In the genomic region with DNA sequence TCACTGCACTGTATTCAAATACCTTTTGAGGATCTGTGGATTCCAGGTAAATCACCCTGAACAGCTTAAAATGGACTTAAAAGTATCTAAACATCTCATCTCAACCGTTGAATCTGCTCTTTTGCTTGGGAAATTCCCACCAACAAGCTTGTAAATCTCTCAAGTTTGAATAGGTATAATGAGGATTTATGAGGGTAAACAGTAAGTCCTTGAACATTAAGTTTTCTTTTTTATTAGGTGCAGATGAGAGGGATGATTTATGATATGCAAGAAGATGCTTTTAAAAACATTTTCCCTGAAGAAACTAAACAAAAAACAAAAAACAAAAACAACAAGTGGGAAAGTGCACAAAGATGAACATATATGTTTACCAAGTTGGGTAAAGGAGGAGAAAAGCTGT, we compare ENCODE assay signal across 21 cellular contexts.
"Had no signal": no experiment of that assay in that cellular context is flagged by ENCODE, and none has a peak within 500 bp of the region (broad histone marks: within the 10 kb centered on the region; RNA-seq: fewer than 3 reads in every experiment).

No MANE protein-coding gene starts in this region.

- H3K27ac Mint-ChIP-seq: activated CD4-positive, alpha-beta T cell treated with anti-CD3 and anti-CD28 coated beads, Interleukin-2, amount 10 ng/mL, durations not matched to agents 24 days and 14 days; activated CD8-positive, alpha-beta memory T cell treated with anti-CD3 and anti-CD28 coated beads, Interleukin-2, amount 10 ng/mL, durations not matched to agents 7 days and 5 days; activated CD8-positive, alpha-beta T cell treated with anti-CD3 and anti-CD28 coated beads for 36 hours; activated naive CD4-positive, alpha-beta T cell treated with anti-CD3 and anti-CD28 coated beads, Interleukin-2, amount 10 ng/mL, durations not matched to agents 7 days and 5 days; memory B cell; nephron progenitor cell had no signal

- DNase-seq: activated CD4-positive, alpha-beta T cell treated with anti-CD3 and anti-CD28 coated beads, Interleukin-2, amount 10 ng/mL, durations not matched to agents 24 days and 14 days; activated CD8-positive, alpha-beta memory T cell treated with anti-CD3 and anti-CD28 coated beads, Interleukin-2, amount 10 ng/mL, durations not matched to agents 7 days and 5 days; activated CD8-positive, alpha-beta T cell treated with anti-CD3 and anti-CD28 coated beads for 36 hours; activated effector memory CD4-positive, alpha-beta T cell treated with anti-CD3 and anti-CD28 coated beads, Interleukin-2, amount 50 U/mL, for 16 hours; activated naive CD4-positive, alpha-beta T cell treated with anti-CD3 and anti-CD28 coated beads, Interleukin-2, amount 10 ng/mL, durations not matched to agents 7 days and 5 days; activated T-cell treated with anti-CD3 and anti-CD28 coated beads for 4 hours; amygdala; colonic mucosa; dorsolateral prefrontal cortex; esophagus squamous epithelium; head of caudate nucleus; left cardiac atrium; nephron progenitor cell; pancreas; psoas muscle; stimulated activated CD4-positive, alpha-beta T cell treated with anti-CD3 and anti-CD28 coated beads, Interleukin-4, amount 100 ng/mL, for 24 hours; stimulated activated naive CD4-positive, alpha-beta T cell treated with Interleukin-2 at 50 U/mL for 16 hours; upper lobe of left lung had no signal

- H3K4me1 Mint-ChIP-seq: activated CD4-positive, alpha-beta T cell treated with anti-CD3 and anti-CD28 coated beads, Interleukin-2, amount 10 ng/mL, durations not matched to agents 24 days and 14 days; activated CD8-positive, alpha-beta memory T cell treated with anti-CD3 and anti-CD28 coated beads, Interleukin-2, amount 10 ng/mL, durations not matched to agents 7 days and 5 days; activated naive CD4-positive, alpha-beta T cell treated with anti-CD3 and anti-CD28 coated beads, Interleukin-2, amount 10 ng/mL, durations not matched to agents 7 days and 5 days; memory B cell had no signal

- H3K9me3 ChIP-seq: colonic mucosa, esophagus squamous epithelium, gastroesophageal sphincter, pancreas, psoas muscle, right atrium auricular region, upper lobe of left lung had no signal

- H3K36me3 ChIP-seq: colonic mucosa, esophagus squamous epithelium, gastroesophageal sphincter, pancreas, right atrium auricular region, upper lobe of left lung had no signal

- H3K36me3 Mint-ChIP-seq: activated CD8-positive, alpha-beta memory T cell treated with anti-CD3 and anti-CD28 coated beads, Interleukin-2, amount 10 ng/mL, durations not matched to agents 7 days and 5 days; activated naive CD4-positive, alpha-beta T cell treated with anti-CD3 and anti-CD28 coated beads, Interleukin-2, amount 10 ng/mL, durations not matched to agents 7 days and 5 days; memory B cell had no signal

- H3K4me1 ChIP-seq: colonic mucosa, esophagus squamous epithelium, gastroesophageal sphincter, pancreas, psoas muscle, right atrium auricular region, upper lobe of left lung had no signal

- ATAC-seq: activated CD8-positive, alpha-beta memory T cell treated with anti-CD3 and anti-CD28 coated beads, Interleukin-2, amount 10 ng/mL, durations not matched to agents 7 days and 5 days; activated CD8-positive, alpha-beta T cell treated with anti-CD3 and anti-CD28 coated beads for 36 hours; gastroesophageal sphincter; left cardiac atrium; pancreas; psoas muscle had no signal

- H3K4me3 Mint-ChIP-seq: activated CD4-positive, alpha-beta T cell treated with anti-CD3 and anti-CD28 coated beads, Interleukin-2, amount 10 ng/mL, durations not matched to agents 24 days and 14 days; activated CD8-positive, alpha-beta memory T cell treated with anti-CD3 and anti-CD28 coated beads, Interleukin-2, amount 10 ng/mL, durations not matched to agents 7 days and 5 days; activated CD8-positive, alpha-beta T cell treated with anti-CD3 and anti-CD28 coated beads for 36 hours; activated naive CD4-positive, alpha-beta T cell treated with anti-CD3 and anti-CD28 coated beads, Interleukin-2, amount 10 ng/mL, durations not matched to agents 7 days and 5 days; memory B cell; nephron progenitor cell had no signal

- H3K4me3 ChIP-seq: colonic mucosa, dorsolateral prefrontal cortex, esophagus squamous epithelium, gastroesophageal sphincter, pancreas, psoas muscle, right atrium auricular region, upper lobe of left lung had no signal

- H3K9me3 Mint-ChIP-seq: activated CD4-positive, alpha-beta T cell treated with anti-CD3 and anti-CD28 coated beads, Interleukin-2, amount 10 ng/mL, durations not matched to agents 24 days and 14 days; activated naive CD4-positive, alpha-beta T cell treated with anti-CD3 and anti-CD28 coated beads, Interleukin-2, amount 10 ng/mL, durations not matched to agents 7 days and 5 days; nephron progenitor cell had no signal

- H3K27me3 Mint-ChIP-seq: activated CD4-positive, alpha-beta T cell treated with anti-CD3 and anti-CD28 coated beads, Interleukin-2, amount 10 ng/mL, durations not matched to agents 24 days and 14 days; activated CD8-positive, alpha-beta memory T cell treated with anti-CD3 and anti-CD28 coated beads, Interleukin-2, amount 10 ng/mL, durations not matched to agents 7 days and 5 days; activated CD8-positive, alpha-beta T cell treated with anti-CD3 and anti-CD28 coated beads for 36 hours; activated naive CD4-positive, alpha-beta T cell treated with anti-CD3 and anti-CD28 coated beads, Interleukin-2, amount 10 ng/mL, durations not matched to agents 7 days and 5 days; memory B cell had no signal
